9 cellular contexts compared by ENCODE assay signal in the genomic region with DNA sequence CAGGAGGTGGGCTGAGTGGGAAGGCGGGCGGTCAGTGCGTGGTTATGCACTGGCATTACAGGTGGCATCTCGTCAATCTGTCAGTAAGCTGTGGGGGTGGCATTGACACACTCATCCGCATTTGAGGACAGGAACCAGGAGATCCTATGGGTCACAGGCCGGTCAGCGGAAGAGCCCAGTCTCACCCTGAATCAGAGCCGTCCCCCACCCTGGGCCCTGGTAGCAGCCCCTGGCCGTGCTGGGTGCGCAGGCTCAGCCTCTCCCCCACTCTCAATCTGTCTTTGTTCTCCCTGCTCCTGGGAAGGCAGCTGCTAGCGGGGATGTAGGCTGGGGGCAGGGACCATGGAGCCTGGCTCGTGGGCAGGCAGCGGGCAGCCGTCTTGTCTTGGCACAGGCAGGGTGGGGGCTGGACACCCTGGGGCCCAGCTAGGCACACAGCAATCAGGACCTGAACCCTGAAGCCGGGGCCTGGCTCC. TPM values are rescaled to one million over a fixed set of nuclear protein-coding genes. Genes with fewer than 3 reads are reported as not detected.
DNase-seq lines count a peak whose midpoint lies in the region; ATAC-seq and TF ChIP-seq lines count a peak whose summit lies in the region.
"Had no signal": no experiment of that assay in that cellular context is flagged by ENCODE, and none has a peak within 500 bp of the region (broad histone marks: within the 10 kb centered on the region; RNA-seq: fewer than 3 reads in every experiment).

No MANE protein-coding gene starts in this region.

- no peak overlapping the region for H2BK15ac ChIP-seq in mesenchymal stem cell (ENCODE audit: low read depth, poor library complexity, severe bottlenecking)

- H3K27ac Mint-ChIP-seq in activated naive CD4-positive, alpha-beta T cell treated with anti-CD3 and anti-CD28 coated beads, Interleukin-2, amount 50 U/mL, for 24 hours, result peak overlapping the region; percentile 86
- H3K27ac Mint-ChIP-seq in type B pancreatic cell (peak overlapping the region; percentile 26), immature natural killer cell (peak overlapping the region in 2 of 6 donors; percentile 13 to 22)

- H3K4me3 ChIP-seq in mesenchymal stem cell (ENCODE audit: insufficient read depth in 1 of 2, low read depth in 1 of 2, low read length in 2 of 2), result no peak overlapping the region

- H2BK120ac ChIP-seq in mesenchymal stem cell (ENCODE audit: low read depth, low read length), result no peak overlapping the region

- peak overlapping the region in 1 of 2 experiments; percentile 71 for H3K14ac ChIP-seq in mesenchymal stem cell (ENCODE audit: low read length in 2 of 2)

- peaks cover 55% of the 10 kb centered on the region for H3K4me1 Mint-ChIP-seq in activated naive CD4-positive, alpha-beta T cell treated with anti-CD3 and anti-CD28 coated beads, Interleukin-2, amount 50 U/mL, for 24 hours
- H3K4me1 Mint-ChIP-seq in type B pancreatic cell (ENCODE audit: unreplicated experiment), result peaks cover 10% of the 10 kb centered on the region
- H3K4me1 Mint-ChIP-seq in immature natural killer cell, result peaks cover 11 to 28% of the 10 kb centered on the region in 2 donors

- no peaks in the 10 kb centered on the region for H3K9me3 ChIP-seq in mesenchymal stem cell (ENCODE audit: control insufficient read depth, low read length)

- H3K18ac ChIP-seq in mesenchymal stem cell (ENCODE audit: low read depth in 1 of 2, low read length in 2 of 2), result peak overlapping the region; percentile 56 to 64

- peaks cover 93% of the 10 kb centered on the region for H3K4me1 ChIP-seq in mesenchymal stem cell (ENCODE audit: control insufficient read depth, insufficient read depth, low read depth, low read length)

- peak overlapping the region; percentile 63 for H3K4me3 Mint-ChIP-seq in activated naive CD4-positive, alpha-beta T cell treated with anti-CD3 and anti-CD28 coated beads, Interleukin-2, amount 50 U/mL, for 24 hours
- H3K4me3 Mint-ChIP-seq in type B pancreatic cell (no peak overlapping the region), immature natural killer cell (peak overlapping the region in 2 of 5 donors; percentile 39 to 65)

- peak overlapping the region in 1 of 2 experiments; percentile 14 for H3K23ac ChIP-seq in mesenchymal stem cell (ENCODE audit: low read length in 2 of 2)

- no peaks in the 10 kb centered on the region for H3K9me3 Mint-ChIP-seq in activated naive CD4-positive, alpha-beta T cell treated with anti-CD3 and anti-CD28 coated beads, Interleukin-2, amount 50 U/mL, for 24 hours
- H3K9me3 Mint-ChIP-seq in type B pancreatic cell, result no peaks in the 10 kb centered on the region
- no peaks in the 10 kb centered on the region for H3K9me3 Mint-ChIP-seq in immature natural killer cell

- H2BK5ac ChIP-seq in mesenchymal stem cell (ENCODE audit: low read depth, low read length, poor library complexity, severe bottlenecking), result no peak overlapping the region

- peak overlapping the region; percentile 30 for H4K91ac ChIP-seq in mesenchymal stem cell (ENCODE audit: low read length)

- no peak for TF ChIP-seq CTCF in type B pancreatic cell (conservative IDR thresholded peaks at IDR 0.05)

- H3K27ac ChIP-seq in mesenchymal stem cell (ENCODE audit: low read length, poor library complexity, severe bottlenecking), result peak overlapping the region; percentile 73

- H2AFZ ChIP-seq in mesenchymal stem cell (ENCODE audit: low read depth, low read length), result no peak overlapping the region

- no peaks in the 10 kb centered on the region for H3K27me3 ChIP-seq in mesenchymal stem cell (ENCODE audit: control insufficient read depth in 1 of 2, insufficient read depth in 1 of 2, low read length in 2 of 2)

- H2BK12ac ChIP-seq in mesenchymal stem cell (ENCODE audit: low read length in 2 of 2), result no peak overlapping the region

- peak overlapping the region; percentile 28 for H2AK5ac ChIP-seq in mesenchymal stem cell (ENCODE audit: low read length, severe bottlenecking)

- no peak for ATAC-seq in GM21381 (IDR thresholded peaks at IDR 0.05; ENCODE audit: unreplicated experiment)
- ATAC-seq in HG03039 (IDR thresholded peaks at IDR 0.05; ENCODE audit: unreplicated experiment), result no peak

- no peak for DNase-seq in activated naive CD4-positive, alpha-beta T cell (lab: John Stamatoyannopoulos, UW)
- DNase-seq in amygdala (lab: John Stamatoyannopoulos, UW) (peak in 54 of 56 donors; percentile 33 to 92 (median 80)), mesenchymal stem cell (no peak), type B pancreatic cell (ENCODE audit: extremely low spot score, unreplicated experiment) (no peak), immature natural killer cell (no peak)
- DNase-seq: cerebellar nuclear complex had no signal

- 85% methylated on average over 15 of the region's 15 CpGs for WGBS in mesenchymal stem cell

- no peaks in the 10 kb centered on the region for H3K36me3 Mint-ChIP-seq in activated naive CD4-positive, alpha-beta T cell treated with anti-CD3 and anti-CD28 coated beads, Interleukin-2, amount 50 U/mL, for 24 hours
- no peaks in the 10 kb centered on the region for H3K36me3 Mint-ChIP-seq in type B pancreatic cell
- H3K36me3 Mint-ChIP-seq in immature natural killer cell, result no peaks in the 10 kb centered on the region

- peaks cover 15 to 73% of the 10 kb centered on the region in 2 experiments for H3K36me3 ChIP-seq in mesenchymal stem cell (ENCODE audit: control insufficient read depth in 1 of 2, insufficient read depth in 2 of 2, low read depth in 1 of 2, low read length in 2 of 2)

- H3K79me1 ChIP-seq in mesenchymal stem cell (replicated peaks; ENCODE audit: low read length, poor library complexity, severe bottlenecking), result peaks cover 10% of the 10 kb centered on the region

- H4K8ac ChIP-seq in mesenchymal stem cell (ENCODE audit: low read length), result peak overlapping the region; percentile 59

- H3K4me2 ChIP-seq in mesenchymal stem cell (ENCODE audit: low read length, poor library complexity, severe bottlenecking), result peak overlapping the region; percentile 26

- peak overlapping the region in 1 of 2 experiments; percentile 52 for H3K4ac ChIP-seq in mesenchymal stem cell (ENCODE audit: low read depth in 1 of 2, low read length in 2 of 2)

- no peaks in the 10 kb centered on the region for H3K27me3 Mint-ChIP-seq in activated naive CD4-positive, alpha-beta T cell treated with anti-CD3 and anti-CD28 coated beads, Interleukin-2, amount 50 U/mL, for 24 hours
- H3K27me3 Mint-ChIP-seq in type B pancreatic cell (no peaks in the 10 kb centered on the region), immature natural killer cell (ENCODE audit: low read depth in 3 of 3) (no peaks in the 10 kb centered on the region)

- H3K9ac ChIP-seq in mesenchymal stem cell (ENCODE audit: low read length), result no peak overlapping the region

RNA-seq across cellular contexts. Expression of gene INF2, which starts 5.1 kb away (rescaled TPM):
- 59.1 TPM for polyA plus RNA-seq in mesenchymal stem cell (2013, experiment 1 of 2)
- polyA plus RNA-seq in mesenchymal stem cell (2013, experiment 2 of 2), result 55.9 TPM
- 45.6 and 78.9 TPM in 2 replicates for total RNA-seq in type B pancreatic cell (ENCODE audit: low replicate concordance)
- 1 to 10 TPM in 2 of 3 donors, not detected in 1; 1.5 to 2.5 TPM for polyA plus RNA-seq in immature natural killer cell

RNA-seq across cellular contexts. Expression of gene ADSS1, which starts 29.5 kb away (rescaled TPM):
- 5.2 TPM for polyA plus RNA-seq in mesenchymal stem cell (2013, experiment 1 of 2)
- 4.8 TPM for polyA plus RNA-seq in mesenchymal stem cell (2013, experiment 2 of 2)
- 3.2 and 6.9 TPM in 2 replicates for total RNA-seq in type B pancreatic cell (ENCODE audit: low replicate concordance)
- 1 to 10 TPM in 2 of 3 donors, under 1 TPM in 1; 0.43 to 2.4 (median 1.2) TPM for polyA plus RNA-seq in immature natural killer cell

RNA-seq across cellular contexts. Expression of gene SIVA1, which starts 58.4 kb away (rescaled TPM):
- polyA plus RNA-seq in mesenchymal stem cell (2013, experiment 1 of 2), result 68.6 TPM
- polyA plus RNA-seq in mesenchymal stem cell (2013, experiment 2 of 2), result 73.5 TPM
- total RNA-seq in type B pancreatic cell (ENCODE audit: low replicate concordance), result 65.7 and 90.1 TPM in 2 replicates
- polyA plus RNA-seq in immature natural killer cell, result 100 to 1,000 TPM; 155 to 321 (median 203) TPM

Comparison
In these comparisons a context has a peak if more than half of its experiments do, and no peak if none do; other contexts are left out.
1. DNase-seq: peak in amygdala (54 of 56); none in activated naive CD4-positive, alpha-beta T cell (0 of 4), mesenchymal stem cell (single experiment), type B pancreatic cell (single experiment) and immature natural killer cell (0 of 3).